In genomic region chr18:45829896-45830295, GRCh38 we compare ENCODE assay signal across 15 cellular contexts. TPM values are rescaled to one million over a fixed set of nuclear protein-coding genes. Genes with fewer than 3 reads are reported as not detected.
"Had no signal": no experiment of that assay in that cellular context is flagged by ENCODE, and none has a peak within 500 bp of the region (broad histone marks: within the 10 kb centered on the region; RNA-seq: fewer than 3 reads in every experiment).

No MANE protein-coding gene starts in this region.

- H3K36me3 ChIP-seq: lower lobe of right lung, uterus had no signal

- H3K27me3 ChIP-seq: uterus had no signal

- H3K4me3 ChIP-seq: psoas muscle, uterus had no signal

- H3K27ac ChIP-seq: psoas muscle, uterus had no signal

- H3K27ac Mint-ChIP-seq: activated naive CD4-positive, alpha-beta T cell treated with anti-CD3 and anti-CD28 coated beads, Interleukin-2, amount 50 U/mL, for 24 hours; endodermal cell had no signal

- H3K4me1 ChIP-seq: psoas muscle had no signal

- DNase-seq: activated CD4-positive, alpha-beta T cell treated with anti-CD3 and anti-CD28 coated beads, Interleukin-2, amount 50 U/mL, for 4 hours; activated effector memory CD4-positive, alpha-beta T cell treated with Interleukin-2 at 50 U/mL for 16 hours; activated T-cell treated with anti-CD3 and anti-CD28 coated beads, Interleukin-2, amount 50 U/mL, for 1 hour; hypothalamus; midbrain; naive thymus-derived CD8-positive, alpha-beta T cell; occipital lobe; psoas muscle; stimulated activated CD4-positive, alpha-beta T cell treated with anti-CD3 and anti-CD28 coated beads, Interleukin-4, amount 100 ng/mL, for 24 hours; uterus had no signal

- H3K9me3 Mint-ChIP-seq: activated naive CD4-positive, alpha-beta T cell treated with anti-CD3 and anti-CD28 coated beads, Interleukin-2, amount 50 U/mL, for 24 hours; endodermal cell; naive thymus-derived CD8-positive, alpha-beta T cell had no signal

- ATAC-seq: activated CD4-positive, CD25-positive, alpha-beta regulatory T cell treated with anti-CD3 and anti-CD28 coated beads, Interleukin-2, amount 50 U/mL, for 24 hours; naive thymus-derived CD8-positive, alpha-beta T cell; psoas muscle had no signal

- H3K9me3 ChIP-seq: lower lobe of right lung, psoas muscle, uterus had no signal

- H3K4me3 Mint-ChIP-seq: activated naive CD4-positive, alpha-beta T cell treated with anti-CD3 and anti-CD28 coated beads, Interleukin-2, amount 50 U/mL, for 24 hours; endodermal cell; naive thymus-derived CD8-positive, alpha-beta T cell had no signal

RNA-seq across cellular contexts. Expression of gene SIGLEC15, which starts 4.4 kb away (rescaled TPM):
- total RNA-seq: endodermal cell; naive thymus-derived CD8-positive, alpha-beta T cell; occipital lobe; psoas muscle; T-helper 2 cell treated with Interferon-gamma antibody and Interleukin-4, amounts not matched to agents 100 ng/mL and 5 ng/mL, for 36 hours had no signal
- polyA plus RNA-seq: naive thymus-derived CD8-positive, alpha-beta T cell; psoas muscle had no signal
